ENCODE assay signal across 2 cellular contexts in genomic region chr5:31664566-31664965, GRCh38.
TF ChIP-seq lines count a peak whose summit lies in the region.

No MANE protein-coding gene starts in this region.

TF ChIP-seq in HepG2, 621 proteins besides CTCF, POLR2A, EP300 and RAD21:
- TF ChIP-seq STAG1 (CRISPR knock-in tag; IDR thresholded peaks at IDR 0.05) = peak; percentile 41
- TF ChIP-seq RBFOX2 (IDR thresholded peaks at IDR 0.05; ENCODE audit: low read depth, low read length) = no peak

TF ChIP-seq in K562, 482 proteins besides CTCF, POLR2A, EP300 and RAD21:
- TF ChIP-seq CTCFL (IDR thresholded peaks at IDR 0.05; ENCODE audit: borderline replicate concordance, insufficient read depth, low read depth, low read length, poor library complexity, severe bottlenecking) = peak; percentile 75
- no peak for TF ChIP-seq ZNF695 (CRISPR knock-in tag; IDR thresholded peaks at IDR 0.05)
- TF ChIP-seq SRSF1 (IDR thresholded peaks at IDR 0.05; ENCODE audit: low read depth, low read length) = no peak
- TF ChIP-seq YY1 (IDR thresholded peaks at IDR 0.05; ENCODE audit: borderline replicate concordance in 1 of 3, control insufficient read depth in 1 of 3, extremely low read depth in 1 of 3, insufficient read depth in 3 of 3, insufficient read length in 1 of 3, insufficient replicate concordance in 2 of 3, low read depth in 1 of 3, low read length in 2 of 3) = peak in 1 of 3 experiments; percentile 63
- TF ChIP-seq KDM1A (IDR thresholded peaks at IDR 0.05) = 0 out of 4 replicates have a peak, but pooled peaks of 1 of the 2 experiments have one; percentile 16
- 0 out of 2 replicates have a peak, but pooled peaks have one; percentile 25 for TF ChIP-seq ZEB2 (IDR thresholded peaks at IDR 0.05)
- 0 out of 2 replicates have a peak, but pooled peaks have one; percentile 17 for TF ChIP-seq SMC3 (conservative IDR thresholded peaks at IDR 0.05; ENCODE audit: insufficient read depth, low read depth, low read length)
- peak; percentile 40; the same call in 1 of the 2 replicates for TF ChIP-seq CTBP1 (IDR thresholded peaks at IDR 0.05; ENCODE audit: borderline replicate concordance)
- no peak for TF ChIP-seq OTX1 (CRISPR knock-in tag; IDR thresholded peaks at IDR 0.05)
- TF ChIP-seq RCOR1 (IDR thresholded peaks at IDR 0.05; ENCODE audit: borderline replicate concordance in 1 of 2, low read depth in 2 of 2, low read length in 2 of 2) = peak in 1 of 2 experiments; percentile 78; a peak in 2 of 4 replicates
TF ChIP-seq in K562: peak in this region for 7.
